Comparison of ENCODE assay signal across 20 cellular contexts in genomic region chr3:35677797-35678196, GRCh38. TPM values are rescaled to one million over a fixed set of nuclear protein-coding genes. Genes with fewer than 3 reads are reported as not detected.
"Had no signal": no experiment of that assay in that cellular context is flagged by ENCODE, and none has a peak within 500 bp of the region (broad histone marks: within the 10 kb centered on the region; RNA-seq: fewer than 3 reads in every experiment).

No MANE protein-coding gene starts in this region.

- H3K36me3 ChIP-seq: right atrium auricular region, transverse colon had no signal

- H3K4me3 ChIP-seq: right atrium auricular region, smooth muscle cell, transverse colon had no signal

- H3K9me3 ChIP-seq: right atrium auricular region, transverse colon had no signal

- H3K4me3 Mint-ChIP-seq: activated CD8-positive, alpha-beta T cell treated with anti-CD3 and anti-CD28 coated beads for 36 hours; natural killer cell treated with Interleukin-12 subunit alpha and Interleukin-12 subunit beta and Interleukin-15 and Interleukin-18, amount 100 ng/mL, for 72 hours; T-helper 17 cell had no signal

- H3K4me2 ChIP-seq: smooth muscle cell had no signal

- H3K4me1 ChIP-seq: right atrium auricular region, transverse colon had no signal

- H3K27me3 ChIP-seq: right atrium auricular region, transverse colon had no signal

- H3K4me1 Mint-ChIP-seq: T-helper 17 cell had no signal

- H3K27ac ChIP-seq: right atrium auricular region, transverse colon had no signal

- H3K9me3 Mint-ChIP-seq: activated CD8-positive, alpha-beta T cell treated with anti-CD3 and anti-CD28 coated beads for 36 hours had no signal

- H3K27me3 Mint-ChIP-seq: activated CD8-positive, alpha-beta T cell treated with anti-CD3 and anti-CD28 coated beads for 36 hours; natural killer cell treated with Interleukin-12 subunit alpha and Interleukin-12 subunit beta and Interleukin-15 and Interleukin-18, amount 100 ng/mL, for 72 hours; T-helper 17 cell had no signal

- H3K36me3 Mint-ChIP-seq: activated naive CD4-positive, alpha-beta T cell treated with anti-CD3 and anti-CD28 coated beads, Interleukin-2, amount 50 U/mL, for 72 hours; natural killer cell treated with Interleukin-12 subunit alpha and Interleukin-12 subunit beta and Interleukin-15 and Interleukin-18, amount 100 ng/mL, for 72 hours had no signal

- DNase-seq: activated CD4-positive, alpha-beta T cell treated with anti-CD3 and anti-CD28 coated beads for 48 hours; activated CD8-positive, alpha-beta T cell treated with anti-CD3 and anti-CD28 coated beads for 36 hours; activated effector memory CD4-positive, alpha-beta T cell treated with anti-CD3 and anti-CD28 coated beads, Interleukin-2, amount 50 U/mL, for 16 hours; activated T-cell treated with anti-CD3 and anti-CD28 coated beads, Interleukin-2, amount 50 U/mL, for 48 hours; amniotic stem cell; glutamatergic neuron; mesendoderm; occipital lobe; stimulated activated CD4-positive, alpha-beta T cell treated with anti-CD3 and anti-CD28 coated beads, Interleukin-4, amount 100 ng/mL, for 4 hours; stimulated activated CD8-positive, alpha-beta memory T cell treated with anti-CD3 and anti-CD28 coated beads, Interleukin-4, amount 100 ng/mL, for 48 hours; stimulated activated naive CD4-positive, alpha-beta T cell treated with Interleukin-2 at 50 U/mL for 16 hours; substantia nigra; T-helper 17 cell; transverse colon had no signal

- ATAC-seq: activated CD8-positive, alpha-beta T cell treated with anti-CD3 and anti-CD28 coated beads for 36 hours; activated naive CD4-positive, alpha-beta T cell treated with anti-CD3 and anti-CD28 coated beads, Interleukin-2, amount 50 U/mL, for 72 hours; natural killer cell treated with Interleukin-12 subunit alpha and Interleukin-12 subunit beta and Interleukin-15 and Interleukin-18, amount 100 ng/mL, for 72 hours; T-helper 17 cell had no signal

- H3K27ac Mint-ChIP-seq: activated CD8-positive, alpha-beta T cell treated with anti-CD3 and anti-CD28 coated beads for 36 hours; activated naive CD4-positive, alpha-beta T cell treated with anti-CD3 and anti-CD28 coated beads, Interleukin-2, amount 50 U/mL, for 72 hours; natural killer cell treated with Interleukin-12 subunit alpha and Interleukin-12 subunit beta and Interleukin-15 and Interleukin-18, amount 100 ng/mL, for 72 hours; T-helper 17 cell had no signal

RNA-seq across cellular contexts. Expression of gene ARPP21, which starts 38.5 kb away (rescaled TPM):
- total RNA-seq: activated CD8-positive, alpha-beta T cell treated with anti-CD3 and anti-CD28 coated beads for 36 hours; activated naive CD4-positive, alpha-beta T cell treated with anti-CD3 and anti-CD28 coated beads, Interleukin-2, amount 50 U/mL, for 72 hours; lower leg skin; natural killer cell treated with Interleukin-12 subunit alpha and Interleukin-12 subunit beta and Interleukin-15 and Interleukin-18, amount 100 ng/mL, for 72 hours; posterior vena cava; right atrium auricular region; smooth muscle cell; T-helper 17 cell had no signal
